ENCODE assay signal across 1 cellular context in genomic region chr4:183831026-183831446, GRCh38.
TF ChIP-seq lines count a peak whose summit lies in the region.

No MANE protein-coding gene starts in this region.

TF ChIP-seq in HepG2, 621 proteins besides CTCF, POLR2A, EP300 and RAD21:
- TF ChIP-seq ZXDC (CRISPR knock-in tag; IDR thresholded peaks at IDR 0.05): no peak
- no peak for TF ChIP-seq ZBTB42 (CRISPR knock-in tag; IDR thresholded peaks at IDR 0.05)
- no peak for TF ChIP-seq NFYB (CRISPR knock-in tag; IDR thresholded peaks at IDR 0.05)
- no peak for TF ChIP-seq SMARCE1 (IDR thresholded peaks at IDR 0.05; ENCODE audit: borderline replicate concordance)
- no peak for TF ChIP-seq ZNF670 (CRISPR knock-in tag; IDR thresholded peaks at IDR 0.05; ENCODE audit: borderline replicate concordance)
- no peak for TF ChIP-seq SPEN (CRISPR knock-in tag; IDR thresholded peaks at IDR 0.05; ENCODE audit: low read depth)
- no peak for TF ChIP-seq NR1H2 (CRISPR knock-in tag; IDR thresholded peaks at IDR 0.05; ENCODE audit: borderline replicate concordance, low read depth)
- TF ChIP-seq ZNF83 (CRISPR knock-in tag; IDR thresholded peaks at IDR 0.05; ENCODE audit: borderline replicate concordance): no peak
